ENCODE assay signal across 21 cellular contexts in genomic region chr3:52367891-52368880, GRCh38. TPM values are rescaled to one million over a fixed set of nuclear protein-coding genes. Genes with fewer than 3 reads are reported as not detected.
DNase-seq lines count a peak whose midpoint lies in the region; ATAC-seq and TF ChIP-seq lines count a peak whose summit lies in the region.
"Had no signal": no experiment of that assay in that cellular context is flagged by ENCODE, and none has a peak within 500 bp of the region (broad histone marks: within the 10 kb centered on the region; RNA-seq: fewer than 3 reads in every experiment).

No MANE protein-coding gene starts in this region.

- H3K4me3 ChIP-seq in IMR-90 (ENCODE audit: insufficient read depth, low read depth, low read length) (no peak overlapping the region), trophoblast cell (ENCODE audit: low read depth, low read length) (no peak overlapping the region)
- H3K4me3 ChIP-seq: HAP-1, stomach had no signal

- H2AFZ ChIP-seq in IMR-90 (replicated peaks; ENCODE audit: low read length, poor library complexity) = peak overlapping the region; percentile 39
- H2AFZ ChIP-seq in trophoblast cell (ENCODE audit: insufficient read depth, low read length, poor library complexity) = no peak overlapping the region

- in situ Hi-C loops in IMR-90 (cut with MboI; ENCODE audit: low sequenced_read_pairs) = no loop called here

- no peaks in the 10 kb centered on the region for H3K27me3 Mint-ChIP-seq in central memory CD8-positive, alpha-beta T cell
- H3K27me3 Mint-ChIP-seq in glutamatergic neuron (ENCODE audit: unreplicated experiment) (peaks cover 9% of the 10 kb centered on the region), T-helper 17 cell (no peaks in the 10 kb centered on the region)

- no peak overlapping the region for H2AK9ac ChIP-seq in IMR-90 (replicated peaks; ENCODE audit: low read depth, low read length, poor library complexity)

- H3K14ac ChIP-seq in IMR-90 (replicated peaks; ENCODE audit: low read depth, low read length) (no peak overlapping the region), trophoblast cell (ENCODE audit: low read length) (peak overlapping the region; percentile 58)

- ATAC-seq in IMR-90 (ENCODE audit: low read depth) (no peak), T-helper 17 cell (no peak)
- ATAC-seq in central memory CD8-positive, alpha-beta T cell (replicated peaks; ENCODE audit: extremely low read depth, poor library complexity, severe bottlenecking) = no peak
- ATAC-seq: CD8-positive, alpha-beta T cell; Right ventricle myocardium inferior had no signal

- H4K8ac ChIP-seq in IMR-90 (ENCODE audit: low read depth in 2 of 2, low read length in 2 of 2) = no peak overlapping the region
- H4K8ac ChIP-seq in trophoblast cell (ENCODE audit: low read depth, low read length) = peak overlapping the region; percentile 75

- H3K4me1 ChIP-seq in IMR-90 (ENCODE audit: control insufficient read depth, insufficient read depth, low read length) (no peaks in the 10 kb centered on the region), trophoblast cell (ENCODE audit: control insufficient read depth in 1 of 2, insufficient read depth in 2 of 2, low read length in 2 of 2) (peaks cover 32 to 33% of the 10 kb centered on the region in 2 experiments)
- H3K4me1 ChIP-seq: HAP-1 had no signal

- no peak for TF ChIP-seq POLR2A in IMR-90 (IDR thresholded peaks at IDR 0.05; ENCODE audit: low read depth, low read length)

- no peaks in the 10 kb centered on the region; the same call in 1 of the 2 replicates for H3K9me1 ChIP-seq in IMR-90 (ENCODE audit: insufficient read depth, low read length)

- no peak overlapping the region for H3K4me2 ChIP-seq in IMR-90 (ENCODE audit: low read depth, low read length)
- H3K4me2 ChIP-seq in trophoblast cell (ENCODE audit: low read length) = peak overlapping the region; percentile 18

- no peak overlapping the region for H3K4ac ChIP-seq in IMR-90 (ENCODE audit: low read depth, low read length)
- peak overlapping the region; percentile 2 for H3K4ac ChIP-seq in trophoblast cell (ENCODE audit: low read depth, low read length)

- H2AK5ac ChIP-seq in IMR-90 (ENCODE audit: low read depth, low read length) = no peak overlapping the region
- peak overlapping the region; percentile 75 for H2AK5ac ChIP-seq in trophoblast cell (ENCODE audit: low read length)

- H2BK120ac ChIP-seq in IMR-90 (ENCODE audit: low read depth, low read length) (no peak overlapping the region), trophoblast cell (ENCODE audit: insufficient read depth, low read length, poor library complexity) (peak overlapping the region; percentile 56)

- H2BK5ac ChIP-seq in IMR-90 (ENCODE audit: low read depth, low read length, poor library complexity, severe bottlenecking) (no peak overlapping the region), trophoblast cell (ENCODE audit: low read depth, low read length, poor library complexity) (peak overlapping the region; percentile 67)

- intact Hi-C loops in IMR-90 (cut with micrococcal nuclease) = no loop called here

- H3K27ac Mint-ChIP-seq in central memory CD8-positive, alpha-beta T cell (ENCODE audit: low read depth) = peak overlapping the region; percentile 69
- H3K27ac Mint-ChIP-seq in glutamatergic neuron (ENCODE audit: unreplicated experiment) (no peak overlapping the region), T-helper 17 cell (no peak overlapping the region)
- H3K27ac Mint-ChIP-seq: activated CD4-positive, alpha-beta T cell treated with anti-CD3 and anti-CD28 coated beads, Interleukin-2, amount 10 ng/mL, durations not matched to agents 24 days and 14 days; CD8-positive, alpha-beta T cell had no signal

- H3K27ac ChIP-seq in IMR-90 (ENCODE audit: insufficient read depth, low read length) (no peak overlapping the region), trophoblast cell (ENCODE audit: low read depth, low read length) (peak overlapping the region; percentile 83)
- H3K27ac ChIP-seq: brain microvascular endothelial cell, stomach had no signal

- H3K79me2 ChIP-seq in trophoblast cell (ENCODE audit: control insufficient read depth, insufficient read depth, low read length, poor library complexity) = peaks cover 2% of the 10 kb centered on the region

- H3K9me3 Mint-ChIP-seq in central memory CD8-positive, alpha-beta T cell = no peaks in the 10 kb centered on the region
- H3K9me3 Mint-ChIP-seq in glutamatergic neuron (ENCODE audit: unreplicated experiment) = peaks cover 2% of the 10 kb centered on the region
- H3K9me3 Mint-ChIP-seq: activated CD4-positive, alpha-beta T cell treated with anti-CD3 and anti-CD28 coated beads, Interleukin-2, amount 10 ng/mL, durations not matched to agents 24 days and 14 days; CD8-positive, alpha-beta T cell had no signal

- H3K56ac ChIP-seq in IMR-90 (ENCODE audit: extremely low read depth, insufficient read depth, low read length) = no peak overlapping the region

- TF ChIP-seq RAD21 in IMR-90 (IDR thresholded peaks at IDR 0.05; ENCODE audit: low read length) = no peak

- H4K91ac ChIP-seq in IMR-90 (ENCODE audit: insufficient read depth, low read depth, low read length) (no peak overlapping the region), trophoblast cell (ENCODE audit: low read depth, low read length) (peak overlapping the region; percentile 72)

- H2BK15ac ChIP-seq in IMR-90 (ENCODE audit: low read depth, low read length) = no peak overlapping the region

- 74% methylated on average over 5 of the region's 19 CpGs; no CpG with 5 or more reads in 1 of the 2 experiments for WGBS in IMR-90 (ENCODE audit: extremely low coverage in 2 of 2, insufficient read length in 1 of 2), 2 experiments
- no CpG with 5 or more reads among the region's 19 CpGs for WGBS in trophoblast cell (ENCODE audit: extremely low coverage, insufficient coverage, insufficient read length)

- no peak overlapping the region for H3K9ac ChIP-seq in IMR-90 (ENCODE audit: low read depth, low read length)
- no peak overlapping the region for H3K9ac ChIP-seq in trophoblast cell (ENCODE audit: low read length)

- no peaks in the 10 kb centered on the region for H4K20me1 ChIP-seq in IMR-90 (ENCODE audit: insufficient read depth, low read length)

- no peak overlapping the region for H2BK20ac ChIP-seq in IMR-90 (ENCODE audit: low read depth, low read length)

- H3K4me1 Mint-ChIP-seq in central memory CD8-positive, alpha-beta T cell = peaks cover 8% of the 10 kb centered on the region
- H3K4me1 Mint-ChIP-seq in glutamatergic neuron (ENCODE audit: low read depth, unreplicated experiment) = no peaks in the 10 kb centered on the region
- peaks cover 11% of the 10 kb centered on the region for H3K4me1 Mint-ChIP-seq in T-helper 17 cell
- H3K4me1 Mint-ChIP-seq: activated CD4-positive, alpha-beta T cell treated with anti-CD3 and anti-CD28 coated beads, Interleukin-2, amount 10 ng/mL, durations not matched to agents 24 days and 14 days had no signal

- no peak overlapping the region for H4K5ac ChIP-seq in IMR-90 (ENCODE audit: low read depth, low read length)

- H3K27me3 ChIP-seq in IMR-90 (ENCODE audit: control insufficient read depth, insufficient read depth, low read length) (no peaks in the 10 kb centered on the region), trophoblast cell (ENCODE audit: insufficient read depth, low read length) (no peaks in the 10 kb centered on the region)
- H3K27me3 ChIP-seq: stomach had no signal

- H3K36me3 ChIP-seq in IMR-90 (ENCODE audit: control insufficient read depth, insufficient read depth, low read length) (peaks cover 7% of the 10 kb centered on the region; the same call in 1 of the 2 replicates), trophoblast cell (ENCODE audit: control insufficient read depth in 1 of 2, insufficient read depth in 2 of 2, low read length in 2 of 2) (no peaks in the 10 kb centered on the region)
- H3K36me3 ChIP-seq: brain microvascular endothelial cell, HAP-1 had no signal

- dilution Hi-C loops in IMR-90 (cut with HindIII; ENCODE audit: low sequenced_read_pairs, unreplicated experiment) = no loop called here

- no peak for DNase-seq in IMR-90
- no peak for DNase-seq in central memory CD8-positive, alpha-beta T cell (ENCODE audit: low spot score in 2 of 2)
- DNase-seq in iPS-NIHi11 (ENCODE audit: low spot score) = peak; percentile 58
- peak; percentile 33 to 65 for DNase-seq in trophoblast cell
- no peak for DNase-seq in DMS 273 treated with DMSO at 0.1 percent for 48 hours (lab: John Stamatoyannopoulos, UW)
- no peak for DNase-seq in AG20443 (ENCODE audit: low spot score)
- no peak for DNase-seq in glutamatergic neuron
- no peak for DNase-seq in T-helper 17 cell
- DNase-seq: activated CD4-positive, alpha-beta T cell treated with anti-CD3 and anti-CD28 coated beads, Interleukin-2, amount 10 ng/mL, durations not matched to agents 24 days and 14 days; activated naive CD4-positive, alpha-beta T cell; brain microvascular endothelial cell; CD8-positive, alpha-beta T cell; EL; kidney glomerular epithelial cell; MV-4-11; NCI-H1930; NCI-H524 treated with DMSO at 0.1 percent for 48 hours; stimulated activated CD4-positive, alpha-beta T cell treated with anti-CD3 and anti-CD28 coated beads, Interleukin-2, amount 100 ng/mL, for 24 hours; stomach had no signal

- no TSS peak for BruUV-seq in IMR-90 (replicated peaks; lab: Mats Ljungman, UMichigan)

- H3K9me3 ChIP-seq in IMR-90 (ENCODE audit: control insufficient read depth, insufficient read depth, low read length) = no peaks in the 10 kb centered on the region
- peaks cover 2% of the 10 kb centered on the region for H3K9me3 ChIP-seq in trophoblast cell (ENCODE audit: insufficient read depth, low read depth, low read length)
- no peaks in the 10 kb centered on the region for H3K9me3 ChIP-seq in T-helper 17 cell (ENCODE audit: control insufficient read depth, low read length, poor library complexity, severe bottlenecking)
- H3K9me3 ChIP-seq: HAP-1, stomach had no signal

- no peak overlapping the region for H3K18ac ChIP-seq in IMR-90 (ENCODE audit: low read depth, low read length)
- H3K18ac ChIP-seq in trophoblast cell (ENCODE audit: low read length) = peak overlapping the region; percentile 68

- H3K36me3 Mint-ChIP-seq in central memory CD8-positive, alpha-beta T cell (ENCODE audit: insufficient read depth) = peaks cover 12% of the 10 kb centered on the region
- peaks cover 6% of the 10 kb centered on the region for H3K36me3 Mint-ChIP-seq in glutamatergic neuron (ENCODE audit: unreplicated experiment)
- peaks cover 11% of the 10 kb centered on the region for H3K36me3 Mint-ChIP-seq in T-helper 17 cell (ENCODE audit: low read depth)

- peak overlapping the region; percentile 84 for H2BK12ac ChIP-seq in trophoblast cell (ENCODE audit: low read length)

- POLR2A ChIA-PET in IMR-90 (lab: Charles Lee; ENCODE audit: unreplicated experiment) = no interaction called here

- H3K23ac ChIP-seq in IMR-90 (ENCODE audit: low read depth, low read length) (no peak overlapping the region), trophoblast cell (ENCODE audit: low read length) (no peak overlapping the region)

- TF ChIP-seq CTCF in IMR-90 (conservative IDR thresholded peaks at IDR 0.05; ENCODE audit: low read depth, low read length) (no peak), glutamatergic neuron (IDR thresholded peaks at IDR 0.05; ENCODE audit: partially characterized antibody, unreplicated experiment) (no peak)

- no peak overlapping the region for H4K12ac ChIP-seq in trophoblast cell (ENCODE audit: low read depth, low read length)

- H3K79me1 ChIP-seq in IMR-90 (ENCODE audit: low read depth in 1 of 2, low read length in 2 of 2) (no peaks in the 10 kb centered on the region), trophoblast cell (ENCODE audit: low read length) (peaks cover 8% of the 10 kb centered on the region)

- no peak overlapping the region for H3K4me3 Mint-ChIP-seq in central memory CD8-positive, alpha-beta T cell
- no peak overlapping the region for H3K4me3 Mint-ChIP-seq in glutamatergic neuron (ENCODE audit: unreplicated experiment)
- no peak overlapping the region for H3K4me3 Mint-ChIP-seq in T-helper 17 cell
- H3K4me3 Mint-ChIP-seq: activated CD4-positive, alpha-beta T cell treated with anti-CD3 and anti-CD28 coated beads, Interleukin-2, amount 10 ng/mL, durations not matched to agents 24 days and 14 days; CD8-positive, alpha-beta T cell had no signal

- CTCF ChIA-PET in IMR-90 (lab: Yijun Ruan, JAX) = no interaction called here

RNA-seq across cellular contexts. Expression of gene BAP1, which starts 41.6 kb away (rescaled TPM):
- total RNA-seq in IMR-90 (2012; rRNA removed) (35.0 and 36.4 TPM in 2 replicates), glutamatergic neuron (ENCODE audit: unreplicated experiment) (130 TPM), T-helper 17 cell (100 to 1,000 TPM; 107 to 114 TPM)
- polyA plus RNA-seq in IMR-90 (2012; rRNA removed) = 48.6 and 55.2 TPM in 2 replicates
- polyA plus RNA-seq in IMR-90 (2012; cell fraction: cytosol; rRNA removed) = 38.5 and 49.0 TPM in 2 replicates
- polyA plus RNA-seq in IMR-90 (2012; cell fraction: nucleus; rRNA removed; ENCODE audit: low replicate concordance) = 163 and 234 TPM in 2 replicates
- polyA plus RNA-seq in trophoblast cell (2013) = 36.8 and 39.6 TPM in 2 replicates

RNA-seq across cellular contexts. Expression of gene PHF7, which starts 42.3 kb away (rescaled TPM):
- total RNA-seq in IMR-90 (2012; rRNA removed) = 2.5 and 2.9 TPM in 2 replicates
- polyA plus RNA-seq in IMR-90 (2012; rRNA removed) = 2.1 and 2.8 TPM in 2 replicates
- polyA plus RNA-seq in IMR-90 (2012; cell fraction: cytosol; rRNA removed) = 0.81 and 1.0 TPM in 2 replicates
- 2.0 and 8.4 TPM in 2 replicates for polyA plus RNA-seq in IMR-90 (2012; cell fraction: nucleus; rRNA removed; ENCODE audit: low replicate concordance)
- polyA plus RNA-seq in trophoblast cell (2013) = 3.9 and 4.5 TPM in 2 replicates
- 8.9 TPM for total RNA-seq in glutamatergic neuron (ENCODE audit: unreplicated experiment)
- 10 to 100 TPM; 11.1 to 13.0 TPM for total RNA-seq in T-helper 17 cell

RNA-seq across cellular contexts. Expression of gene DNAH1, which starts 52.1 kb away (rescaled TPM):
- 1.7 and 2.0 TPM in 2 replicates for total RNA-seq in IMR-90 (2012; rRNA removed)
- 3.8 and 4.0 TPM in 2 replicates for polyA plus RNA-seq in IMR-90 (2012; rRNA removed)
- 0.44 and 2.1 TPM in 2 replicates for polyA plus RNA-seq in IMR-90 (2012; cell fraction: cytosol; rRNA removed)
- polyA plus RNA-seq in IMR-90 (2012; cell fraction: nucleus; rRNA removed; ENCODE audit: low replicate concordance) = 29.2 and 39.2 TPM in 2 replicates
- polyA plus RNA-seq in trophoblast cell (2013) = 1.1 and 1.2 TPM in 2 replicates
- 8.9 TPM for total RNA-seq in glutamatergic neuron (ENCODE audit: unreplicated experiment)
- 10 to 100 TPM; 50.3 to 58.5 TPM for total RNA-seq in T-helper 17 cell

Comparison
In these comparisons a context has a peak if more than half of its experiments do, and no peak if none do; other contexts are left out.
1. DNase-seq: peak in iPS-NIHi11 (single experiment) and trophoblast cell (2 of 2); none in IMR-90 (single experiment), central memory CD8-positive, alpha-beta T cell (0 of 2), DMS 273 treated with DMSO at 0.1 percent for 48 hours (single experiment), AG20443 (single experiment), glutamatergic neuron (single experiment) and T-helper 17 cell (0 of 3).